Comparison of ENCODE assay signal across 10 cellular contexts in genomic region chr22:46969491-46969890, GRCh38.
DNase-seq lines count a peak whose midpoint lies in the region; ATAC-seq and TF ChIP-seq lines count a peak whose summit lies in the region.
"Had no signal": no experiment of that assay in that cellular context is flagged by ENCODE, and none has a peak within 500 bp of the region (broad histone marks: within the 10 kb centered on the region; RNA-seq: fewer than 3 reads in every experiment).

No MANE protein-coding gene starts in this region.

- H3K4me3 ChIP-seq in prostate gland (no peak overlapping the region), thyroid gland (replicated peaks in 1 of 3) (no peak overlapping the region)

- no peaks in the 10 kb centered on the region for H3K36me3 Mint-ChIP-seq in natural killer cell

- H3K27me3 ChIP-seq in prostate gland (replicated peaks; ENCODE audit: insufficient read depth) (no peaks in the 10 kb centered on the region), thyroid gland (no peaks in the 10 kb centered on the region)

- no peaks in the 10 kb centered on the region for H3K4me1 ChIP-seq in prostate gland (replicated peaks)
- H3K4me1 ChIP-seq in thyroid gland: peaks cover 15 to 29% of the 10 kb centered on the region in 2 donors

- TF ChIP-seq POLR2A in prostate gland (IDR thresholded peaks at IDR 0.05) (no peak), thyroid gland (IDR thresholded peaks at IDR 0.05) (no peak)

- intact Hi-C loops in natural killer cell (cut with micrococcal nuclease) (no loop called here), prostate gland (cut with DNase I) (no loop called here), thyroid gland (cut with DNase I) (no loop called here)

- ATAC-seq in GM18502 (IDR thresholded peaks at IDR 0.05; ENCODE audit: poor library complexity, unreplicated experiment): peak; percentile 89
- ATAC-seq in GM21381 (IDR thresholded peaks at IDR 0.05; ENCODE audit: unreplicated experiment): peak; percentile 86
- ATAC-seq in HG03342 (IDR thresholded peaks at IDR 0.05; ENCODE audit: unreplicated experiment): peak; percentile 77
- ATAC-seq in natural killer cell: no peak

- no peaks in the 10 kb centered on the region for H3K27me3 Mint-ChIP-seq in natural killer cell (ENCODE audit: low read depth in 2 of 2)

- no peak for TF ChIP-seq CTCF in natural killer cell (IDR thresholded peaks at IDR 0.05)
- no peak for TF ChIP-seq CTCF in prostate gland (IDR thresholded peaks at IDR 0.05)
- TF ChIP-seq CTCF in thyroid gland (IDR thresholded peaks at IDR 0.05): no peak

- DNase-seq in natural killer cell (no peak), prostate gland (ENCODE audit: low spot score) (no peak), hypothalamus (lab: John Stamatoyannopoulos, UW) (no peak), DMS53 treated with DMSO at 0.1 percent for 48 hours (lab: John Stamatoyannopoulos, UW; ENCODE audit: unreplicated experiment) (no peak), thyroid gland (no peak)
- DNase-seq: anterior cingulate cortex, trophoblast cell had no signal

- 89% methylated on average over 4 of the region's 4 CpGs for WGBS in prostate gland
- 92 to 93% methylated on average over 4 of the region's 4 CpGs for WGBS in thyroid gland, 2 donors

- H3K4me3 Mint-ChIP-seq in natural killer cell: no peak overlapping the region

- H3K27ac ChIP-seq in prostate gland: no peak overlapping the region
- no peak overlapping the region for H3K27ac ChIP-seq in thyroid gland

- H3K36me3 ChIP-seq in prostate gland: no peaks in the 10 kb centered on the region
- no peaks in the 10 kb centered on the region for H3K36me3 ChIP-seq in thyroid gland

- no peaks in the 10 kb centered on the region for H3K9me3 Mint-ChIP-seq in natural killer cell

- peaks cover 26 to 32% of the 10 kb centered on the region in 2 donors for H3K4me1 Mint-ChIP-seq in natural killer cell

- H3K27ac Mint-ChIP-seq in natural killer cell: peak overlapping the region; percentile 48 to 69

- H3K9me3 ChIP-seq in prostate gland (no peaks in the 10 kb centered on the region), thyroid gland (no peaks in the 10 kb centered on the region)

Comparison
In these comparisons a context has a peak if more than half of its experiments do, and no peak if none do; other contexts are left out.
1. ATAC-seq: peak in GM18502 (single experiment), GM21381 (single experiment) and HG03342 (single experiment); none in natural killer cell (0 of 3).